ENCODE assay signal across 7 cellular contexts in the genomic region with DNA sequence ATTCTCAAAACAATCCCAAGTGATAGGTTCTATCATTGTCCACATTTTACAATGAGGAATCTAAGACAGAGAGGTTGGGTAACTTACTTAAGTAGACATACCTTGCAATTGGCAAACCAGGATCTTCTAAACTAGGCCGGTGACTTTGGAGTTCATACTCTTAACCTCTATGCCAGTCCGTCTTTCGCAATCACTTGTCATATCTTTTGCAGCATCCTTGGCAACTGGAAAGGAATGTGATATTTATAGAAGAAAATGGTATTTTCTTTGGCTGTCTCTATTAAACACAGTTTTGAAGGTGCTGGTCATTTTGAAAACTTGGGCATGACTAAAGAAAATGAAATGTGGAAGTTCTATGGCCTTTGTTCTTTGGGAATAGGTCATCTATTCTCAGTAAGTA.
"Had no signal": no experiment of that assay in that cellular context is flagged by ENCODE, and none has a peak within 500 bp of the region (broad histone marks: within the 10 kb centered on the region; RNA-seq: fewer than 3 reads in every experiment).

No MANE protein-coding gene starts in this region.

- FAIRE-seq: H54, HTR-8/SVneo, K562 had no signal

- DNase-seq: GM23248, GOT3, H9, HCEC 1CT had no signal

- H2AFZ ChIP-seq: GM23248 had no signal

- H3K27ac ChIP-seq: GM23248 had no signal

- ATAC-seq: K562 had no signal

- H3K9ac ChIP-seq: GM23248 had no signal

- H3K4me3 ChIP-seq: GM23248, K562 had no signal
